In the genomic region with DNA sequence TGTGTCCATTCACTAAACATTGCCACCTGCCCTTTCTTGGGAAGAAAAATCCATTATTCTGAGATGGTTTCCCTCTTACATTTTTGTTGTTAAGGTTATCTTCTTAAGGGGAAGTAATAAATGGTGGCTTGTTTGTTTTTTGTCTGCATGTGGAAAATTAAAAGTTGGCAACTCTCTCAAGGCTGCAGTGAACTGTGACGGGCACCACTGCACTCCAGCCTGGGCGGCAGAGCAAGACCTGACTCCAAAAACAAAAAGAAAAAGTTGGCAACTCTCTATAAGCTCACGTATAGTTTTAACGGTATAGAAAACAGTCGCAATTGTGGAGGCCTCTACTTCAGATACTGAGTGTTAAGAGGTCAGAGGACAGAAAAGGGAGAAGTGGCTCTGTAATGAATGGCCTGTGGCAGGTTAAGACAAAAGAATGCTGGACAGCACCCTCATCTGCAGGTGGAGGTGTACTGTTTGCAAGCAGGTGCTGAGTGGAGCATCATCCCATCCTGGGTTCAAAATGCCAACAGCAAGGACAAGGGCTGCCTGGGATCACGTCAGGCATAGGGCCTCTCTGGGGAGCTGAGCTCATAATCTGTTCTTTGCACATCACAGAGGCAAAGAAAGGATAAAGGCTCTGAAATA, we compare ENCODE assay signal across 14 cellular contexts. TPM values are rescaled to one million over a fixed set of nuclear protein-coding genes. Genes with fewer than 3 reads are reported as not detected.
"Had no signal": no experiment of that assay in that cellular context is flagged by ENCODE, and none has a peak within 500 bp of the region (broad histone marks: within the 10 kb centered on the region; RNA-seq: fewer than 3 reads in every experiment).

No MANE protein-coding gene starts in this region.

- ATAC-seq: activated T-helper 17 cell treated with anti-CD3 and anti-CD28 coated beads, Interleukin-2, amount 50 U/mL, for 72 hours; left colon; natural killer cell; right cardiac atrium had no signal

- H3K4me1 ChIP-seq: esophagus muscularis mucosa had no signal

- H3K27ac ChIP-seq: cardiac muscle cell, esophagus muscularis mucosa had no signal

- H3K27me3 Mint-ChIP-seq: activated CD4-positive, alpha-beta T cell treated with anti-CD3 and anti-CD28 coated beads, Interleukin-2, amount 10 ng/mL, durations not matched to agents 7 days and 5 days; activated naive CD4-positive, alpha-beta T cell treated with anti-CD3 and anti-CD28 coated beads, Interleukin-2, amount 10 ng/mL, durations not matched to agents 7 days and 5 days; activated T-helper 17 cell treated with anti-CD3 and anti-CD28 coated beads, Interleukin-2, amount 50 U/mL, for 72 hours; progenitor cell of endocrine pancreas had no signal

- H3K4me3 ChIP-seq: cardiac muscle cell, esophagus muscularis mucosa had no signal

- H3K9me3 Mint-ChIP-seq: activated CD4-positive, alpha-beta T cell treated with anti-CD3 and anti-CD28 coated beads, Interleukin-2, amount 10 ng/mL, durations not matched to agents 7 days and 5 days; natural killer cell had no signal

- H3K36me3 ChIP-seq: cardiac muscle cell, esophagus muscularis mucosa had no signal

- H3K4me3 Mint-ChIP-seq: activated CD4-positive, alpha-beta T cell treated with anti-CD3 and anti-CD28 coated beads, Interleukin-2, amount 10 ng/mL, durations not matched to agents 7 days and 5 days; activated naive CD4-positive, alpha-beta T cell treated with anti-CD3 and anti-CD28 coated beads, Interleukin-2, amount 10 ng/mL, durations not matched to agents 7 days and 5 days; activated T-helper 17 cell treated with anti-CD3 and anti-CD28 coated beads, Interleukin-2, amount 50 U/mL, for 72 hours; natural killer cell had no signal

- H3K27ac Mint-ChIP-seq: activated CD4-positive, alpha-beta T cell treated with anti-CD3 and anti-CD28 coated beads, Interleukin-2, amount 10 ng/mL, durations not matched to agents 7 days and 5 days; activated naive CD4-positive, alpha-beta T cell treated with anti-CD3 and anti-CD28 coated beads, Interleukin-2, amount 10 ng/mL, durations not matched to agents 7 days and 5 days; activated T-helper 17 cell treated with anti-CD3 and anti-CD28 coated beads, Interleukin-2, amount 50 U/mL, for 72 hours; natural killer cell; progenitor cell of endocrine pancreas had no signal

- H3K36me3 Mint-ChIP-seq: activated naive CD4-positive, alpha-beta T cell treated with anti-CD3 and anti-CD28 coated beads, Interleukin-2, amount 10 ng/mL, durations not matched to agents 7 days and 5 days; natural killer cell had no signal

- H3K4me1 Mint-ChIP-seq: activated CD4-positive, alpha-beta T cell treated with anti-CD3 and anti-CD28 coated beads, Interleukin-2, amount 10 ng/mL, durations not matched to agents 7 days and 5 days; activated naive CD4-positive, alpha-beta T cell treated with anti-CD3 and anti-CD28 coated beads, Interleukin-2, amount 10 ng/mL, durations not matched to agents 7 days and 5 days; activated T-helper 17 cell treated with anti-CD3 and anti-CD28 coated beads, Interleukin-2, amount 50 U/mL, for 72 hours had no signal

- H3K27me3 ChIP-seq: cardiac muscle cell, esophagus muscularis mucosa had no signal

- DNase-seq: activated CD4-positive, alpha-beta T cell treated with anti-CD3 and anti-CD28 coated beads, Interleukin-2, amount 10 ng/mL, durations not matched to agents 7 days and 5 days; activated CD4-positive, CD25-positive, alpha-beta regulatory T cell; activated CD8-positive, alpha-beta memory T cell treated with anti-CD3 and anti-CD28 coated beads for 24 hours; activated naive CD4-positive, alpha-beta T cell treated with anti-CD3 and anti-CD28 coated beads, Interleukin-2, amount 10 ng/mL, durations not matched to agents 7 days and 5 days; hypothalamus; left colon; natural killer cell; right cardiac atrium; stimulated activated naive CD4-positive, alpha-beta T cell had no signal

RNA-seq across cellular contexts. Expression of a gene that starts 16.7 kb away (rescaled TPM):
- total RNA-seq: fibroblast of villous mesenchyme had no signal
